ENCODE assay signal across 13 cellular contexts in the genomic region with DNA sequence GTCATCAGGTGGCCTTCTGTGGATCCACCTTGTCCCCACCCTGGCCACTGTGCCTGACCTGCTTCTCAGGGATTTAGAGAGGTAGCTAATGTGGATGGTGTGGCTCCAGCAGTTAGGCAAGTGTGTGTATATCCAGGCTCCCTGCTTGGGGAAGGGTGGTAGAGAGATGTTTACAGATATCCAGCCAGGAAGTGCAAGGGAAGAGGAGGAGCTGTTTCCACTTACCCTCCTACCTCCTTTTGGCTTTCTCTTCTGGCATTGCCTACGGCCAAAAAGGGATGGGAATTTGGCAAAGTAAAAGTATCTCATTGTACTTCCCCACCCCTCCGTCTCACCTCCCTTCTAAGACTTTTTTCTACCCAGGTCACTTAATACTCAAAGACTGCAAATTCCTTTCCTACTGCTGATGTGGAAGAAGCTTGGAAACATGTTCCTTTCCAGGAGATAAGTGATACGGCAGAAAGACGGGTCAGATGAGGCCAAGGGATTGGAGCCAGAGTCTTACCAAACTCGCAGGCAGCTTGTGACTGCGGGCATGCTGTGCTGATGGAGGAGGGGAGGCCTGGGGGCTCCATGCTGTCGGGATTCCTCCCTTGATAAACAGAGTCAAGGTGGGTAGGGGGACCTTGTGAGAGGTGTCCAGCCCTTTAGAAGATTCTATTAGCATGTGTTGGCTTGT.
DNase-seq lines count a peak whose midpoint lies in the region; ATAC-seq, FAIRE-seq and TF ChIP-seq lines count a peak whose summit lies in the region.
"Had no signal": no experiment of that assay in that cellular context is flagged by ENCODE, and none has a peak within 500 bp of the region (broad histone marks: within the 10 kb centered on the region; RNA-seq: fewer than 3 reads in every experiment).

No MANE protein-coding gene starts in this region.

- H3K9me3 ChIP-seq in PC-9 (ENCODE audit: insufficient read depth, low read depth) (peaks cover 11% of the 10 kb centered on the region; the same call in 1 of the 2 replicates), pancreas (no peaks in the 10 kb centered on the region)

- no peaks in the 10 kb centered on the region for H3K9me2 ChIP-seq in PC-9 (ENCODE audit: insufficient read depth)

- POLR2A ChIA-PET in PC-9 (lab: Charles Lee; ENCODE audit: unreplicated experiment) = interaction anchor here (0.6 kb wide), 1 partner anchor 235 kb away, joined by 14 read pairs; no protein-coding TSS in a partner anchor

- H3F3A ChIP-seq in PC-9 (ENCODE audit: insufficient read depth, low read depth) = no peaks in the 10 kb centered on the region

- H3K36me3 ChIP-seq in PC-9 (ENCODE audit: low read depth) = no peaks in the 10 kb centered on the region
- no peaks in the 10 kb centered on the region for H3K36me3 ChIP-seq in pancreas

- H4K20me1 ChIP-seq in PC-9 (ENCODE audit: insufficient read depth) = no peaks in the 10 kb centered on the region

- CTCF ChIA-PET in PC-9 (lab: Charles Lee) = no interaction called here

- 51 to 59% methylated on average over 7 of the region's 7 CpGs for WGBS in pancreas, 2 donors

- H3K4me1 ChIP-seq in PC-9 (replicated peaks; ENCODE audit: insufficient read depth) = no peaks in the 10 kb centered on the region
- H3K4me1 ChIP-seq in foreskin keratinocyte = peaks cover 3% of the 10 kb centered on the region
- peaks cover 0 to 4% (median 0%) of the 10 kb centered on the region in 3 donors for H3K4me1 ChIP-seq in pancreas

- H3K27me3 ChIP-seq in PC-9 (ENCODE audit: insufficient read depth, low read depth) = no peaks in the 10 kb centered on the region
- no peaks in the 10 kb centered on the region for H3K27me3 ChIP-seq in foreskin keratinocyte
- H3K27me3 ChIP-seq in pancreas = no peaks in the 10 kb centered on the region

- H2AFZ ChIP-seq in PC-9 = peak overlapping the region; percentile 27; the same call in 1 of the 2 replicates

- H3K79me2 ChIP-seq in PC-9 (ENCODE audit: low read depth) = no peaks in the 10 kb centered on the region

- no peak overlapping the region for H3K27ac ChIP-seq in PC-9
- peak overlapping the region; percentile 47 for H3K27ac ChIP-seq in foreskin keratinocyte
- H3K27ac ChIP-seq in pancreas = peak overlapping the region in 2 of 4 donors; percentile 69 to 71
- H3K27ac ChIP-seq: SK-N-MC had no signal

- intact Hi-C loops in PC-9 (cut with micrococcal nuclease; ENCODE audit: unreplicated experiment) = loop anchor here (5.0 kb wide), 1 partner anchor 446 kb away; no protein-coding TSS in a partner anchor
- intact Hi-C loops in pancreas (cut with DNase I) = no loop called here

- DNase-seq in AG08396 (ENCODE audit: low spot score) (peak; percentile 29), PC-9 (peak in 1 of 2 experiments; percentile 32), foreskin keratinocyte (peak in 1 of 2 donors; percentile 23), pancreas (no peak), hippocampal formation (lab: John Stamatoyannopoulos, UW) (no peak), COR-L47 (lab: John Stamatoyannopoulos, UW) (no peak), nucleus accumbens (lab: John Stamatoyannopoulos, UW) (no peak), KG1 (lab: John Stamatoyannopoulos, UW) (no peak)
- DNase-seq: activated CD4-positive, alpha-beta T cell treated with anti-CD3 and anti-CD28 coated beads, Interleukin-2, amount 10 ng/mL, durations not matched to agents 24 days and 14 days; activated naive CD8-positive, alpha-beta T cell treated with anti-CD3 and anti-CD28 coated beads, Interleukin-2, amount 10 ng/mL, durations not matched to agents 7 days and 5 days; stimulated activated CD8-positive, alpha-beta memory T cell treated with anti-CD3 and anti-CD28 coated beads, Interleukin-4, amount 100 ng/mL, for 48 hours had no signal

- TF ChIP-seq CTCF in PC-9 (conservative IDR thresholded peaks at IDR 0.05) = no peak
- no peak for TF ChIP-seq CTCF in foreskin keratinocyte (conservative IDR thresholded peaks at IDR 0.05)
- no peak for TF ChIP-seq CTCF in pancreas (IDR thresholded peaks at IDR 0.05)

- H3K4me2 ChIP-seq in PC-9 = peak overlapping the region; percentile 34; the same call in 1 of the 2 replicates

- no peak for FAIRE-seq in pancreas (lab: Jason Lieb, UNC)

- H3K4me3 ChIP-seq in PC-9 = no peak overlapping the region
- H3K4me3 ChIP-seq in pancreas = no peak overlapping the region
- H3K4me3 ChIP-seq: SK-N-MC had no signal

- ATAC-seq in foreskin keratinocyte (peak; percentile 70), pancreas (peak in 3 of 4 donors; percentile 24 to 63 (median 60))
- ATAC-seq: left lobe of liver had no signal

- BruUV-seq in PC-9 (replicated peaks; lab: Mats Ljungman, UMichigan) = no TSS peak
